ENCODE assay signal across 13 cellular contexts in genomic region chr2:189304360-189304759, GRCh38.
DNase-seq lines count a peak whose midpoint lies in the region; ATAC-seq and TF ChIP-seq lines count a peak whose summit lies in the region.
"Had no signal": no experiment of that assay in that cellular context is flagged by ENCODE, and none has a peak within 500 bp of the region (broad histone marks: within the 10 kb centered on the region; RNA-seq: fewer than 3 reads in every experiment).

No MANE protein-coding gene starts in this region.

- POLR2A ChIA-PET in activated naive CD8-positive, alpha-beta T cell treated with anti-CD3 and anti-CD28 coated beads, Interleukin-2, amount 10 ng/mL, durations not matched to agents 7 days and 5 days (lab: Charles Lee): interaction anchor here (0.6 to 1.8 kb wide), 3 partner anchors 10 to 162 kb away, joined by 3 to 4 read pairs (median 3); no protein-coding TSS in a partner anchor

- H3K27ac Mint-ChIP-seq in activated CD8-positive, alpha-beta memory T cell treated with anti-CD3 and anti-CD28 coated beads, Interleukin-2, amount 10 ng/mL, durations not matched to agents 7 days and 5 days: peak overlapping the region; percentile 76
- H3K27ac Mint-ChIP-seq in activated naive CD8-positive, alpha-beta T cell treated with anti-CD3 and anti-CD28 coated beads, Interleukin-2, amount 10 ng/mL, durations not matched to agents 7 days and 5 days: peak overlapping the region; percentile 89
- H3K27ac Mint-ChIP-seq in stimulated activated effector memory CD8-positive, alpha-beta T cell treated with anti-CD3 and anti-CD28 coated beads, Interleukin-12 subunit alpha, Interleukin-12 subunit beta, amount 100 ng/mL, for 72 hours: peak overlapping the region; percentile 44
- H3K27ac Mint-ChIP-seq in mesothelial cell of epicardium: no peak overlapping the region
- H3K27ac Mint-ChIP-seq: nephron progenitor cell, type B pancreatic cell had no signal

- CTCF ChIA-PET in activated CD8-positive, alpha-beta memory T cell treated with anti-CD3 and anti-CD28 coated beads, Interleukin-2, amount 10 ng/mL, durations not matched to agents 7 days and 5 days (lab: Charles Lee): interaction anchor here (0.7 to 1.1 kb wide), 3 partner anchors 10 to 780 kb away, joined by 3 read pairs; no protein-coding TSS in a partner anchor

- no peaks in the 10 kb centered on the region for H3K27me3 Mint-ChIP-seq in activated CD8-positive, alpha-beta memory T cell treated with anti-CD3 and anti-CD28 coated beads, Interleukin-2, amount 10 ng/mL, durations not matched to agents 7 days and 5 days
- no peaks in the 10 kb centered on the region for H3K27me3 Mint-ChIP-seq in activated naive CD8-positive, alpha-beta T cell treated with anti-CD3 and anti-CD28 coated beads, Interleukin-2, amount 10 ng/mL, durations not matched to agents 7 days and 5 days
- no peaks in the 10 kb centered on the region for H3K27me3 Mint-ChIP-seq in mesothelial cell of epicardium (ENCODE audit: low read depth)
- H3K27me3 Mint-ChIP-seq: type B pancreatic cell had no signal

- H3K4me3 Mint-ChIP-seq in activated CD8-positive, alpha-beta memory T cell treated with anti-CD3 and anti-CD28 coated beads, Interleukin-2, amount 10 ng/mL, durations not matched to agents 7 days and 5 days: no peak overlapping the region
- peak overlapping the region; percentile 38 for H3K4me3 Mint-ChIP-seq in activated naive CD8-positive, alpha-beta T cell treated with anti-CD3 and anti-CD28 coated beads, Interleukin-2, amount 10 ng/mL, durations not matched to agents 7 days and 5 days
- no peak overlapping the region for H3K4me3 Mint-ChIP-seq in stimulated activated effector memory CD8-positive, alpha-beta T cell treated with anti-CD3 and anti-CD28 coated beads, Interleukin-12 subunit alpha, Interleukin-12 subunit beta, amount 100 ng/mL, for 72 hours
- H3K4me3 Mint-ChIP-seq in mesothelial cell of epicardium: no peak overlapping the region
- H3K4me3 Mint-ChIP-seq: nephron progenitor cell, type B pancreatic cell had no signal

- no peaks in the 10 kb centered on the region for H3K9me3 Mint-ChIP-seq in activated CD8-positive, alpha-beta memory T cell treated with anti-CD3 and anti-CD28 coated beads, Interleukin-2, amount 10 ng/mL, durations not matched to agents 7 days and 5 days (ENCODE audit: low read depth)
- peaks cover 4% of the 10 kb centered on the region for H3K9me3 Mint-ChIP-seq in activated naive CD8-positive, alpha-beta T cell treated with anti-CD3 and anti-CD28 coated beads, Interleukin-2, amount 10 ng/mL, durations not matched to agents 7 days and 5 days
- H3K9me3 Mint-ChIP-seq in stimulated activated effector memory CD8-positive, alpha-beta T cell treated with anti-CD3 and anti-CD28 coated beads, Interleukin-12 subunit alpha, Interleukin-12 subunit beta, amount 100 ng/mL, for 72 hours: no peaks in the 10 kb centered on the region
- H3K9me3 Mint-ChIP-seq in mesothelial cell of epicardium: peaks cover 7% of the 10 kb centered on the region
- H3K9me3 Mint-ChIP-seq: nephron progenitor cell, type B pancreatic cell had no signal

- no peak for TF ChIP-seq CTCF in mesothelial cell of epicardium (IDR thresholded peaks at IDR 0.05; ENCODE audit: unreplicated experiment)

- ATAC-seq in activated CD4-positive, CD25-positive, alpha-beta regulatory T cell treated with anti-CD3 and anti-CD28 coated beads, Interleukin-2, amount 50 U/mL, for 24 hours: peak; percentile 53 to 57
- peak; percentile 61 for ATAC-seq in activated CD8-positive, alpha-beta memory T cell treated with anti-CD3 and anti-CD28 coated beads, Interleukin-2, amount 10 ng/mL, durations not matched to agents 7 days and 5 days
- peak; percentile 83 for ATAC-seq in activated naive CD8-positive, alpha-beta T cell treated with anti-CD3 and anti-CD28 coated beads, Interleukin-2, amount 10 ng/mL, durations not matched to agents 7 days and 5 days (ENCODE audit: low read depth)
- ATAC-seq in stimulated activated effector memory CD8-positive, alpha-beta T cell treated with anti-CD3 and anti-CD28 coated beads, Interleukin-12 subunit alpha, Interleukin-12 subunit beta, amount 100 ng/mL, for 72 hours: peak; percentile 78
- ATAC-seq: left lobe of liver had no signal

- H3K4me1 Mint-ChIP-seq in activated CD8-positive, alpha-beta memory T cell treated with anti-CD3 and anti-CD28 coated beads, Interleukin-2, amount 10 ng/mL, durations not matched to agents 7 days and 5 days: peaks cover 36% of the 10 kb centered on the region
- H3K4me1 Mint-ChIP-seq in activated naive CD8-positive, alpha-beta T cell treated with anti-CD3 and anti-CD28 coated beads, Interleukin-2, amount 10 ng/mL, durations not matched to agents 7 days and 5 days: peaks cover 46% of the 10 kb centered on the region
- H3K4me1 Mint-ChIP-seq in stimulated activated effector memory CD8-positive, alpha-beta T cell treated with anti-CD3 and anti-CD28 coated beads, Interleukin-12 subunit alpha, Interleukin-12 subunit beta, amount 100 ng/mL, for 72 hours: peaks cover 30% of the 10 kb centered on the region
- H3K4me1 Mint-ChIP-seq in mesothelial cell of epicardium: peaks cover 5% of the 10 kb centered on the region
- H3K4me1 Mint-ChIP-seq: nephron progenitor cell had no signal

- peaks cover 3% of the 10 kb centered on the region for H3K36me3 Mint-ChIP-seq in activated CD8-positive, alpha-beta memory T cell treated with anti-CD3 and anti-CD28 coated beads, Interleukin-2, amount 10 ng/mL, durations not matched to agents 7 days and 5 days
- H3K36me3 Mint-ChIP-seq in activated naive CD8-positive, alpha-beta T cell treated with anti-CD3 and anti-CD28 coated beads, Interleukin-2, amount 10 ng/mL, durations not matched to agents 7 days and 5 days: peaks cover 27% of the 10 kb centered on the region
- no peaks in the 10 kb centered on the region for H3K36me3 Mint-ChIP-seq in stimulated activated effector memory CD8-positive, alpha-beta T cell treated with anti-CD3 and anti-CD28 coated beads, Interleukin-12 subunit alpha, Interleukin-12 subunit beta, amount 100 ng/mL, for 72 hours
- H3K36me3 Mint-ChIP-seq in mesothelial cell of epicardium: no peaks in the 10 kb centered on the region
- H3K36me3 Mint-ChIP-seq: type B pancreatic cell had no signal

- DNase-seq in activated CD4-positive, CD25-positive, alpha-beta regulatory T cell treated with anti-CD3 and anti-CD28 coated beads, Interleukin-2, amount 50 U/mL, for 72 hours: no peak
- peak; percentile 54 for DNase-seq in activated CD8-positive, alpha-beta memory T cell treated with anti-CD3 and anti-CD28 coated beads, Interleukin-2, amount 10 ng/mL, durations not matched to agents 7 days and 5 days
- DNase-seq in activated naive CD8-positive, alpha-beta T cell treated with anti-CD3 and anti-CD28 coated beads, Interleukin-2, amount 10 ng/mL, durations not matched to agents 7 days and 5 days: no peak
- no peak for DNase-seq in stimulated activated effector memory CD8-positive, alpha-beta T cell treated with anti-CD3 and anti-CD28 coated beads, Interleukin-12 subunit alpha, Interleukin-12 subunit beta, amount 100 ng/mL, for 72 hours (ENCODE audit: low spot score in 2 of 2)
- DNase-seq in NCI-H146 treated with DMSO at 0.1 percent for 48 hours (lab: John Stamatoyannopoulos, UW; ENCODE audit: unreplicated experiment) (no peak), mesothelial cell of epicardium (ENCODE audit: low spot score in 2 of 2, unreplicated experiment in 2 of 2) (no peak), COLO668 (lab: John Stamatoyannopoulos, UW; ENCODE audit: unreplicated experiment) (no peak)
- DNase-seq: Caco-2, nephron progenitor cell, right lobe of liver had no signal
